ENCODE assay signal across 21 cellular contexts in the genomic region with DNA sequence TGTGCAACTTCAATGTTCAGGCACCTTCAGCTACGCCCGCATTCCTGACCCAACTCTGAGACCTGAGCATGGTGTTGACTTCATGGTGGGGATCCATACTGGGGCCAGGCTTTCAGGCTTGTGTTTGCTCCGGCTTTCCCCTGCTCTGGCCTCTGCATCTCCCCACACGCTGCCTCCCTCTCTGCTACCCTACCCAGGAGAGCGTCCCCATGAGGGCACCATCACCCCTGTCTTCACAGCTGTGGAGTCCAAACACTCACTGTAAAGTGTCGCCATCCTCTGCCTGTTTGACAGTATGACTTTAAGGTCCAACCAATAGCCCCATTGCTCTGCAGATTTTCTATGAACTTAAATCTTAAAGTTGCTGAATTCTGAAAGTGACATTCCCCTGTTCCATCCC.
A peak's percentile ranks its signal among the peaks of the same experiment; 100 is the strongest.
DNase-seq lines count a peak whose midpoint lies in the region; ATAC-seq and TF ChIP-seq lines count a peak whose summit lies in the region.
"Had no signal": no experiment of that assay in that cellular context is flagged by ENCODE, and none has a peak within 500 bp of the region (broad histone marks: within the 10 kb centered on the region; RNA-seq: fewer than 3 reads in every experiment).

No MANE protein-coding gene starts in this region.

- no peak overlapping the region for H2BK15ac ChIP-seq in H9 (ENCODE audit: low read depth, low read length)

- no peak overlapping the region for H3K56ac ChIP-seq in H9 (ENCODE audit: insufficient read length, low read depth, low read length)

- no peaks in the 10 kb centered on the region for H3K79me1 ChIP-seq in H9 (ENCODE audit: insufficient read depth, low read depth, low read length, poor library complexity, severe bottlenecking)

- WGBS in H9 (ENCODE audit: extremely low coverage, insufficient read length, low lambda C conversion rate), result no CpG with 5 or more reads among the region's 6 CpGs

- H3K23ac ChIP-seq in H9 (ENCODE audit: insufficient read length, low read depth, low read length), result no peak overlapping the region

- no peak overlapping the region for H2BK20ac ChIP-seq in H9 (ENCODE audit: low read depth, low read length, poor library complexity, severe bottlenecking)

- no peak overlapping the region for H3K4ac ChIP-seq in H9 (ENCODE audit: low read depth, low read length)

- H3K9me3 Mint-ChIP-seq in H9 (no peaks in the 10 kb centered on the region; a peak in 1 of 5 replicates), neural crest cell (peaks cover 10% of the 10 kb centered on the region)
- H3K9me3 Mint-ChIP-seq in activated naive CD4-positive, alpha-beta T cell treated with anti-CD3 and anti-CD28 coated beads, Interleukin-2, amount 50 U/mL, for 72 hours, result peaks cover 0 to 5% of the 10 kb centered on the region in 2 donors
- H3K9me3 Mint-ChIP-seq: HFFc6 had no signal

- H3K14ac ChIP-seq in H9 (ENCODE audit: insufficient read depth, low read length), result no peak overlapping the region

- no peak overlapping the region for H4K8ac ChIP-seq in H9 (replicated peaks; ENCODE audit: insufficient read length, low read depth, low read length)

- TF ChIP-seq CTCF in H9 (conservative IDR thresholded peaks at IDR 0.05) (peak; percentile 44; the same call in 2 of the 3 replicates), Panc1 (IDR thresholded peaks at IDR 0.05) (0 out of 2 replicates have a peak, but pooled peaks have one; percentile 1), epithelial cell of proximal tubule (conservative IDR thresholded peaks at IDR 0.05; ENCODE audit: low read depth, low read length) (peak; percentile 20), neural crest cell (conservative IDR thresholded peaks at IDR 0.05) (no peak), lower lobe of right lung (IDR thresholded peaks at IDR 0.05) (no peak)

- intact Hi-C loops in Panc1 (cut with micrococcal nuclease; ENCODE audit: unreplicated experiment), result no loop called here
- intact Hi-C loops in lower lobe of right lung (cut with DNase I), result no loop called here

- peaks cover 13% of the 10 kb centered on the region; the same call in 1 of the 2 replicates for H3K4me1 ChIP-seq in H9 (ENCODE audit: insufficient read depth, low read length)
- no peaks in the 10 kb centered on the region for H3K4me1 ChIP-seq in Panc1 (ENCODE audit: control insufficient read depth, insufficient read depth, low read length)
- no peaks in the 10 kb centered on the region for H3K4me1 ChIP-seq in lower lobe of right lung
- H3K4me1 ChIP-seq: A549, SJCRH30 had no signal

- no peak overlapping the region for H2BK12ac ChIP-seq in H9 (ENCODE audit: insufficient read length, low read depth, low read length)

- H3K27me3 Mint-ChIP-seq in H9 (ENCODE audit: low read depth) (no peaks in the 10 kb centered on the region), neural crest cell (ENCODE audit: low read depth) (no peaks in the 10 kb centered on the region)

- H3K4me3 Mint-ChIP-seq in H9 (no peak overlapping the region), neural crest cell (no peak overlapping the region)
- H3K4me3 Mint-ChIP-seq: B cell, CD14-positive monocyte, HFFc6 had no signal

- no peak overlapping the region for H3K4me2 ChIP-seq in H9 (ENCODE audit: insufficient read depth, insufficient read length, low read length)
- H3K4me2 ChIP-seq: A549 had no signal

- H4K5ac ChIP-seq in H9 (ENCODE audit: insufficient read length, low read depth, low read length), result no peak overlapping the region

- DNase-seq in H9 (peak; percentile 52), Panc1 (ENCODE audit: low read depth, low spot score) (no peak), epithelial cell of proximal tubule (ENCODE audit: low read depth) (no peak), neural crest cell (ENCODE audit: low read depth, low spot score) (no peak), lower lobe of right lung (no peak)
- no peak for DNase-seq in activated naive CD4-positive, alpha-beta T cell treated with anti-CD3 and anti-CD28 coated beads, Interleukin-2, amount 50 U/mL, for 72 hours (ENCODE audit: low spot score in 2 of 2)
- no peak for DNase-seq in stimulated activated CD4-positive, alpha-beta T cell treated with anti-CD3 and anti-CD28 coated beads, Interleukin-4, amount 100 ng/mL, for 1 hour
- DNase-seq: EL, GF-D8, HFFc6, KG1, NCI-H1105, NCI-H146, NCI-H2029, NCI-H226, NCI-H510A treated with DMSO at 0.1 percent for 48 hours, NCI-H82, SJCRH30 had no signal

- in situ Hi-C loops in Panc1 (cut with HindIII; ENCODE audit: low pct_unique_long_range_greater_than_20kb, low sequenced_read_pairs), result no loop called here

- H3K27ac ChIP-seq in H9 (ENCODE audit: insufficient read length, low read depth, low read length), result no peak overlapping the region
- no peak overlapping the region for H3K27ac ChIP-seq in Panc1 (ENCODE audit: low read length)
- H3K27ac ChIP-seq in lower lobe of right lung, result no peak overlapping the region
- H3K27ac ChIP-seq: A549, SJCRH30 had no signal

- H2AFZ ChIP-seq in H9 (ENCODE audit: low read length), result no peak overlapping the region

- H3K36me3 ChIP-seq in Panc1 (ENCODE audit: control insufficient read depth, insufficient read depth, low read length), result no peaks in the 10 kb centered on the region
- H3K36me3 ChIP-seq in lower lobe of right lung, result no peaks in the 10 kb centered on the region
- H3K36me3 ChIP-seq: SJCRH30 had no signal

- H3K4me3 ChIP-seq in Panc1 (ENCODE audit: low read depth in 2 of 2, low read length in 2 of 2) (no peak overlapping the region), epithelial cell of proximal tubule (ENCODE audit: low read depth, low read length) (no peak overlapping the region), lower lobe of right lung (no peak overlapping the region)
- H3K4me3 ChIP-seq: A549, SJCRH30 had no signal

- no peaks in the 10 kb centered on the region for H3K79me2 ChIP-seq in H9 (ENCODE audit: insufficient read depth, low read length)

- no peak overlapping the region for H2BK120ac ChIP-seq in H9 (ENCODE audit: low read depth, low read length, poor library complexity, severe bottlenecking)

- ATAC-seq in Panc1, result no peak
- ATAC-seq in activated naive CD4-positive, alpha-beta T cell treated with anti-CD3 and anti-CD28 coated beads, Interleukin-2, amount 50 U/mL, for 72 hours, result no peak
- ATAC-seq in lower lobe of right lung, result no peak

- H3T11ph ChIP-seq in H9 (ENCODE audit: low read length), result no peak overlapping the region

- no peak overlapping the region for H4K91ac ChIP-seq in H9 (ENCODE audit: insufficient read length, low read depth, low read length)

- H3K9me3 ChIP-seq in H9 (ENCODE audit: control insufficient read depth, low read depth, low read length) (no peaks in the 10 kb centered on the region), Panc1 (ENCODE audit: control insufficient read depth, insufficient read depth, low read depth, low read length) (no peaks in the 10 kb centered on the region), lower lobe of right lung (no peaks in the 10 kb centered on the region)
- H3K9me3 ChIP-seq: A549, SJCRH30 had no signal

- 0 out of 7 replicates have a peak overlapping the region, but pooled peaks of 1 of the 3 experiments have one; percentile 1 for H3K27ac Mint-ChIP-seq in H9
- peak overlapping the region; percentile 8 for H3K27ac Mint-ChIP-seq in neural crest cell (ENCODE audit: unreplicated experiment)
- no peak overlapping the region for H3K27ac Mint-ChIP-seq in activated naive CD4-positive, alpha-beta T cell treated with anti-CD3 and anti-CD28 coated beads, Interleukin-2, amount 50 U/mL, for 72 hours
- H3K27ac Mint-ChIP-seq: B cell, CD14-positive monocyte, HFFc6 had no signal

- CTCF ChIA-PET in Panc1 (lab: Charles Lee), result no interaction called here

- no peaks in the 10 kb centered on the region for H4K20me1 ChIP-seq in H9 (ENCODE audit: control insufficient read depth, insufficient read depth, insufficient read length)

- H3K18ac ChIP-seq in H9 (ENCODE audit: insufficient read length, low read depth, low read length), result no peak overlapping the region

- no TSS peak for BruUV-seq in Panc1 (replicated peaks; lab: Mats Ljungman, UMichigan)

- H3K36me3 Mint-ChIP-seq in H9 (ENCODE audit: insufficient read depth in 1 of 3, low read depth in 3 of 3) (no peaks in the 10 kb centered on the region; a peak in 1 of 7 replicates), neural crest cell (ENCODE audit: low read depth) (peaks cover 15% of the 10 kb centered on the region)
- H3K36me3 Mint-ChIP-seq in activated naive CD4-positive, alpha-beta T cell treated with anti-CD3 and anti-CD28 coated beads, Interleukin-2, amount 50 U/mL, for 72 hours, result no peaks in the 10 kb centered on the region
- H3K36me3 Mint-ChIP-seq: CD14-positive monocyte had no signal

- no peak overlapping the region for H2BK5ac ChIP-seq in H9 (ENCODE audit: insufficient read length, low read length)

- no peak overlapping the region for H2AK5ac ChIP-seq in H9 (ENCODE audit: insufficient read length, low read length)

- H3K4me1 Mint-ChIP-seq in H9 (peaks cover 41 to 44% of the 10 kb centered on the region in 2 experiments), neural crest cell (no peaks in the 10 kb centered on the region)
- H3K4me1 Mint-ChIP-seq: B cell, CD14-positive monocyte had no signal

- H3K23me2 ChIP-seq in H9 (ENCODE audit: insufficient read length, low read depth, low read length, poor library complexity, severe bottlenecking), result no peaks in the 10 kb centered on the region

- no peak overlapping the region for H3K9ac ChIP-seq in H9 (ENCODE audit: extremely low read depth, insufficient read length, low read length)

- POLR2A ChIA-PET in Panc1 (lab: Charles Lee), result no interaction called here

- no peaks in the 10 kb centered on the region for H3K27me3 ChIP-seq in H9 (ENCODE audit: insufficient read depth, low read length)
- peaks cover 5% of the 10 kb centered on the region for H3K27me3 ChIP-seq in Panc1 (ENCODE audit: control insufficient read depth, insufficient read depth, low read length)
- no peaks in the 10 kb centered on the region for H3K27me3 ChIP-seq in lower lobe of right lung (ENCODE audit: low read depth)
- H3K27me3 ChIP-seq: SJCRH30 had no signal

Comparison
In these comparisons a context has a peak if more than half of its experiments do, and no peak if none do; other contexts are left out.
1. CTCF ChIP-seq: peak in H9 (single experiment), Panc1 (single experiment) and epithelial cell of proximal tubule (single experiment); none in neural crest cell (single experiment) and lower lobe of right lung (single experiment).